Comparison of ENCODE assay signal across 8 cellular contexts in genomic region chr17:77322534-77323412, GRCh38.
DNase-seq lines count a peak whose midpoint lies in the region; ATAC-seq, FAIRE-seq and TF ChIP-seq lines count a peak whose summit lies in the region.

No MANE protein-coding gene starts in this region.

- peak overlapping the region; percentile 9 for H3K4me3 ChIP-seq in epithelial cell of esophagus (ENCODE audit: low read length)

- peak; percentile 86 for FAIRE-seq in GM19239 (lab: Jason Lieb, UNC)

- no peak for ATAC-seq in GM18909 (IDR thresholded peaks at IDR 0.05; ENCODE audit: poor library complexity, unreplicated experiment)

- TF ChIP-seq CTCF in epithelial cell of esophagus (IDR thresholded peaks at IDR 0.05; ENCODE audit: insufficient read depth, low read depth, low read length, missing control alignments), result no peak

- DNase-seq in A172 (ENCODE audit: low spot score), result peak; percentile 99
- no peak for DNase-seq in GM19239 (ENCODE audit: insufficient read length, low spot score)
- peak; percentile 99 for DNase-seq in RPMI7951 (ENCODE audit: low read depth)
- DNase-seq in epithelial cell of esophagus (ENCODE audit: low read depth), result peak; percentile 94
- DNase-seq in myocyte (ENCODE audit: low read depth), result peak; percentile 98
- no peak for DNase-seq in OCI-M2 (lab: John Stamatoyannopoulos, UW; ENCODE audit: unreplicated experiment)
- no peak for DNase-seq in superior temporal gyrus (ENCODE audit: extremely low spot score)

Comparison
In these comparisons a context has a peak if more than half of its experiments do, and no peak if none do; other contexts are left out.
1. DNase-seq: peak in A172 (single experiment), RPMI7951 (single experiment), epithelial cell of esophagus (single experiment) and myocyte (single experiment); none in GM19239 (single experiment), OCI-M2 (single experiment) and superior temporal gyrus (single experiment).